9 cellular contexts compared by ENCODE assay signal in genomic region chr2:26184555-26185303, GRCh38. TPM values are rescaled to one million over a fixed set of nuclear protein-coding genes. Genes with fewer than 3 reads are reported as not detected.
DNase-seq lines count a peak whose midpoint lies in the region; ATAC-seq and TF ChIP-seq lines count a peak whose summit lies in the region.
"Had no signal": no experiment of that assay in that cellular context is flagged by ENCODE, and none has a peak within 500 bp of the region (broad histone marks: within the 10 kb centered on the region; RNA-seq: fewer than 3 reads in every experiment).

No MANE protein-coding gene starts in this region.

- CTCF ChIA-PET in activated CD4-positive, alpha-beta memory T cell treated with anti-CD3 and anti-CD28 coated beads for 36 hours (lab: Charles Lee): interaction anchor here (0.6 to 4.1 kb wide), 29 partner anchors 9 to 633 kb away, joined by 3 to 22 read pairs (median 3); partner anchors contain the start of genes ASXL2, GAREM2, HADHA and HADHB

- H3K4me3 Mint-ChIP-seq in activated CD4-positive, alpha-beta memory T cell treated with anti-CD3 and anti-CD28 coated beads for 36 hours: peak overlapping the region; percentile 72
- H3K4me3 Mint-ChIP-seq in effector memory CD8-positive, alpha-beta T cell: peak overlapping the region; percentile 75 to 82

- H3K4me3 ChIP-seq in mucosa of descending colon: peak overlapping the region; percentile 32
- H3K4me3 ChIP-seq: PC-9 had no signal

- no peaks in the 10 kb centered on the region for H3K36me3 Mint-ChIP-seq in activated CD4-positive, alpha-beta memory T cell treated with anti-CD3 and anti-CD28 coated beads for 36 hours
- peaks cover 6% of the 10 kb centered on the region for H3K36me3 Mint-ChIP-seq in effector memory CD8-positive, alpha-beta T cell (ENCODE audit: insufficient read depth)

- intact Hi-C loops in activated CD4-positive, alpha-beta memory T cell treated with anti-CD3 and anti-CD28 coated beads for 36 hours (cut with micrococcal nuclease): loop anchor here (10.0 kb wide), 1 partner anchor 150 kb away; no protein-coding TSS in a partner anchor
- intact Hi-C loops in mucosa of descending colon (cut with DNase I, micrococcal nuclease): no loop called here

- POLR2A ChIA-PET in activated CD4-positive, alpha-beta memory T cell treated with anti-CD3 and anti-CD28 coated beads for 36 hours (lab: Charles Lee): interaction anchor here (0.6 to 1.4 kb wide), 5 partner anchors 10 to 160 kb away, joined by 3 to 5 read pairs (median 3); partner anchors contain the start of gene RAB10

- H3K27me3 Mint-ChIP-seq in activated CD4-positive, alpha-beta memory T cell treated with anti-CD3 and anti-CD28 coated beads for 36 hours: peaks cover 13% of the 10 kb centered on the region
- H3K27me3 Mint-ChIP-seq in effector memory CD8-positive, alpha-beta T cell: peaks cover 13 to 24% of the 10 kb centered on the region in 2 donors

- DNase-seq in CMK (ENCODE audit: low read depth) (peak; percentile 83), KG1 (lab: John Stamatoyannopoulos, UW) (peak; percentile 48), mucosa of descending colon (peak; percentile 90 to 92 (median 91))
- DNase-seq in activated CD4-positive, alpha-beta memory T cell treated with anti-CD3 and anti-CD28 coated beads for 36 hours: peak; percentile 89
- peak; percentile 80 to 87 (median 83) for DNase-seq in effector memory CD8-positive, alpha-beta T cell
- DNase-seq in stimulated activated CD8-positive, alpha-beta memory T cell treated with anti-CD3 and anti-CD28 coated beads, Interleukin-4, amount 100 ng/mL, for 24 hours (ENCODE audit: low read depth): peak; percentile 73

- H3K27ac Mint-ChIP-seq in activated CD4-positive, alpha-beta memory T cell treated with anti-CD3 and anti-CD28 coated beads for 36 hours: no peak overlapping the region
- peak overlapping the region; percentile 10 to 41 for H3K27ac Mint-ChIP-seq in effector memory CD8-positive, alpha-beta T cell

- TF ChIP-seq CTCF in mucosa of descending colon (IDR thresholded peaks at IDR 0.05): peak; percentile 58

- no peaks in the 10 kb centered on the region for H3K9me3 ChIP-seq in mucosa of descending colon

- ATAC-seq in GM21360 (IDR thresholded peaks at IDR 0.05; ENCODE audit: unreplicated experiment) (peak; percentile 84), mucosa of descending colon (peak; percentile 96), HG03039 (IDR thresholded peaks at IDR 0.05; ENCODE audit: unreplicated experiment) (no peak)
- peak; percentile 98 for ATAC-seq in effector memory CD8-positive, alpha-beta T cell (replicated peaks)

- H3K36me3 ChIP-seq in mucosa of descending colon (ENCODE audit: low read depth): no peaks in the 10 kb centered on the region

- no peaks in the 10 kb centered on the region for H3K9me3 Mint-ChIP-seq in activated CD4-positive, alpha-beta memory T cell treated with anti-CD3 and anti-CD28 coated beads for 36 hours
- no peaks in the 10 kb centered on the region for H3K9me3 Mint-ChIP-seq in effector memory CD8-positive, alpha-beta T cell

- H3K4me1 Mint-ChIP-seq in activated CD4-positive, alpha-beta memory T cell treated with anti-CD3 and anti-CD28 coated beads for 36 hours (ENCODE audit: low read depth): peaks cover 14% of the 10 kb centered on the region
- peaks cover 0 to 10% of the 10 kb centered on the region in 2 donors for H3K4me1 Mint-ChIP-seq in effector memory CD8-positive, alpha-beta T cell (ENCODE audit: low read depth in 2 of 2)

- H3K4me1 ChIP-seq in mucosa of descending colon (ENCODE audit: low read depth): no peaks in the 10 kb centered on the region

RNA-seq across cellular contexts. Expression of gene GAREM2, which starts 11.8 kb away (rescaled TPM):
- total RNA-seq in activated CD4-positive, alpha-beta memory T cell treated with anti-CD3 and anti-CD28 coated beads for 36 hours: 1 to 10 TPM; 1.4 to 2.8 TPM
- total RNA-seq in mucosa of descending colon: 1 to 10 TPM; 4.0 to 8.8 (median 6.7) TPM

RNA-seq across cellular contexts. Expression of gene HADHA, which starts 59.7 kb away (rescaled TPM):
- 100 to 1,000 TPM; 129 to 130 TPM for total RNA-seq in activated CD4-positive, alpha-beta memory T cell treated with anti-CD3 and anti-CD28 coated beads for 36 hours
- total RNA-seq in mucosa of descending colon: 100 to 1,000 TPM; 185 to 252 (median 226) TPM
